ENCODE assay signal across 8 cellular contexts in genomic region chr17:47692895-47693666, GRCh38. TPM values are rescaled to one million over a fixed set of nuclear protein-coding genes. Genes with fewer than 3 reads are reported as not detected.
A peak's percentile ranks its signal among the peaks of the same experiment; 100 is the strongest.
DNase-seq lines count a peak whose midpoint lies in the region; TF ChIP-seq lines count a peak whose summit lies in the region.

No MANE protein-coding gene starts in this region.

- peak overlapping the region; percentile 73 for H3K27ac ChIP-seq in OCI-LY7 (ENCODE audit: low read depth, low read length, poor library complexity, severe bottlenecking)
- peak overlapping the region in 1 of 2 donors; percentile 92 for H3K27ac ChIP-seq in ovary

- H3K4me2 ChIP-seq in OCI-LY7 (ENCODE audit: low read length) = peak overlapping the region; percentile 79

- H3K36me3 ChIP-seq in OCI-LY7 (ENCODE audit: insufficient read depth, low read length) (no peaks in the 10 kb centered on the region), ovary (no peaks in the 10 kb centered on the region)

- TF ChIP-seq EP300 in ovary (IDR thresholded peaks at IDR 0.05) = no peak

- DNase-seq in NCI-H510A treated with DMSO at 0.1 percent for 48 hours (lab: John Stamatoyannopoulos, UW) (peak; percentile 54), NCI-H510A (lab: John Stamatoyannopoulos, UW) (no peak), OCI-LY7 (ENCODE audit: low spot score) (peak; percentile 45), epithelial cell of esophagus (ENCODE audit: low read depth) (no peak), ovary (peak in 1 of 5 donors; percentile 23), NCI-H1105 treated with DMSO at 0.1 percent for 48 hours (lab: John Stamatoyannopoulos, UW) (no peak), occipital lobe (lab: John Stamatoyannopoulos, UW) (no peak), SIG-M5 (lab: John Stamatoyannopoulos, UW) (no peak)

- intact Hi-C loops in OCI-LY7 (cut with micrococcal nuclease; ENCODE audit: unreplicated experiment) (no loop called here), ovary (cut with DNase I) (no loop called here)

- WGBS in ovary, 3 donors = 17 to 24% (median 18%) methylated on average over 10 of the region's 10 CpGs

- H3K9me3 ChIP-seq in OCI-LY7 (ENCODE audit: low read length) (no peaks in the 10 kb centered on the region), ovary (no peaks in the 10 kb centered on the region)

- TF ChIP-seq POLR2A in ovary (IDR thresholded peaks at IDR 0.05) = no peak

- TSS peak; percentile 97 for BruUV-seq in OCI-LY7 (replicated peaks; lab: Mats Ljungman, UMichigan)

- H3K4me1 ChIP-seq in OCI-LY7 (ENCODE audit: insufficient read depth, low read length, poor library complexity, severe bottlenecking) (peaks cover 31% of the 10 kb centered on the region), ovary (ENCODE audit: insufficient read depth) (no peaks in the 10 kb centered on the region)

- peaks cover 5% of the 10 kb centered on the region; the same call in 1 of the 2 replicates for H3K79me2 ChIP-seq in OCI-LY7 (ENCODE audit: insufficient read depth, low read depth, low read length)

- H3K4me3 ChIP-seq in OCI-LY7 (ENCODE audit: low read depth, low read length, poor library complexity, severe bottlenecking) = peak overlapping the region; percentile 72
- H3K4me3 ChIP-seq in epithelial cell of esophagus (ENCODE audit: low read length) = peak overlapping the region; percentile 32
- peak overlapping the region; percentile 58 for H3K4me3 ChIP-seq in ovary

- TF ChIP-seq CTCF in OCI-LY7 (conservative IDR thresholded peaks at IDR 0.05; ENCODE audit: low read length) (no peak), epithelial cell of esophagus (IDR thresholded peaks at IDR 0.05; ENCODE audit: insufficient read depth, low read depth, low read length, missing control alignments) (no peak), ovary (IDR thresholded peaks at IDR 0.05) (no peak)

- POLR2A ChIA-PET in OCI-LY7 (lab: Charles Lee) = interaction anchor here (0.5 to 3.0 kb wide), 10 partner anchors 9 to 192 kb away, joined by 3 to 15 read pairs (median 4); partner anchors contain the start of genes KPNB1 and OSBPL7

- CTCF ChIA-PET in OCI-LY7 (lab: Charles Lee; ENCODE audit: unreplicated experiment) = interaction anchor here (0.6 to 1.0 kb wide), 2 partner anchors 29 to 402 kb away, joined by 3 read pairs; no protein-coding TSS in a partner anchor

- no peaks in the 10 kb centered on the region for H4K20me1 ChIP-seq in OCI-LY7 (ENCODE audit: insufficient read depth, low read length)

- no peaks in the 10 kb centered on the region for H3K9me2 ChIP-seq in OCI-LY7 (ENCODE audit: insufficient read depth, low read length)

- peak overlapping the region; percentile 9; the same call in 1 of the 2 replicates for H2AFZ ChIP-seq in OCI-LY7 (ENCODE audit: low read length)

- no peaks in the 10 kb centered on the region for H3K27me3 ChIP-seq in ovary

RNA-seq across cellular contexts. Expression of gene TBKBP1, which starts 0.9 kb away (rescaled TPM):
- total RNA-seq in OCI-LY7 (2014; rRNA removed; shearing (Covaris generic)) = 8.3 and 15.0 TPM in 2 replicates
- total RNA-seq in OCI-LY7 (2022) (15.2 and 16.0 TPM in 2 replicates), ovary (10 to 100 TPM in 5 of 7 donors, 1 to 10 TPM in 2; 6.0 to 28.8 (median 22.8) TPM), occipital lobe (11.5 TPM)
- polyA plus RNA-seq in ovary = 10 to 100 TPM; 10.4 to 24.0 TPM

RNA-seq across cellular contexts. Expression of gene TBX21, which starts 40.0 kb away (rescaled TPM):
- not detected in 2 replicates for total RNA-seq in OCI-LY7 (2014; rRNA removed; shearing (Covaris generic))
- total RNA-seq in OCI-LY7 (2022) = not detected in 2 replicates
- total RNA-seq in ovary = 1 to 10 TPM in 1 of 7 donors, under 1 TPM in 5, not detected in 1; 0.20 to 1.4 (median 0.33) TPM
- polyA plus RNA-seq in ovary = under 1 TPM; 0.12 to 0.70 TPM
- not detected for total RNA-seq in occipital lobe

RNA-seq across cellular contexts. Expression of gene KPNB1, which starts 43.4 kb away (rescaled TPM):
- 215 and 232 TPM in 2 replicates for total RNA-seq in OCI-LY7 (2014; rRNA removed; shearing (Covaris generic))
- total RNA-seq in OCI-LY7 (2022) (423 and 453 TPM in 2 replicates), ovary (100 to 1,000 TPM; 119 to 346 (median 256) TPM), occipital lobe (163 TPM)
- 100 to 1,000 TPM in 1 of 2 donors, 10 to 100 TPM in 1; 63.4 to 236 TPM for polyA plus RNA-seq in ovary

Comparison
In these comparisons a context has a peak if more than half of its experiments do, and no peak if none do; other contexts are left out.
1. DNase-seq: peak in NCI-H510A treated with DMSO at 0.1 percent for 48 hours (single experiment) and OCI-LY7 (single experiment); none in NCI-H510A (single experiment), epithelial cell of esophagus (single experiment), NCI-H1105 treated with DMSO at 0.1 percent for 48 hours (single experiment), occipital lobe (single experiment) and SIG-M5 (single experiment).
2. Peak in every context shown above with its lines, with median percentiles within 50 percentile points of each other: H3K4me3 ChIP-seq.